Comparison of ENCODE assay signal across 1 cellular context in genomic region chr3:66414846-66415245, GRCh38.
TF ChIP-seq lines count a peak whose summit lies in the region.

No MANE protein-coding gene starts in this region.

TF ChIP-seq in IMR-90, 13 proteins besides CTCF, POLR2A, EP300 and RAD21:
- TF ChIP-seq RFX5 (IDR thresholded peaks at IDR 0.05; ENCODE audit: low read depth, low read length) (no peak), NFE2L2 (IDR thresholded peaks at IDR 0.05; ENCODE audit: low read depth, low read length) (no peak), BHLHE40 (IDR thresholded peaks at IDR 0.05; ENCODE audit: low read depth, low read length) (no peak), SMC3 (IDR thresholded peaks at IDR 0.05; ENCODE audit: low read depth, low read length) (no peak), CHD1 (IDR thresholded peaks at IDR 0.05; ENCODE audit: low read depth, low read length) (no peak), MXI1 (IDR thresholded peaks at IDR 0.05; ENCODE audit: borderline replicate concordance, low read depth, low read length) (no peak), FOS (IDR thresholded peaks at IDR 0.05; ENCODE audit: low read depth, low read length) (no peak), CEBPB (IDR thresholded peaks at IDR 0.05; ENCODE audit: low read depth, low read length) (no peak), MAFK (IDR thresholded peaks at IDR 0.05; ENCODE audit: low read depth, low read length) (no peak), ELK1 (IDR thresholded peaks at IDR 0.05; ENCODE audit: borderline replicate concordance, low read depth, low read length) (no peak), MAZ (IDR thresholded peaks at IDR 0.05; ENCODE audit: borderline replicate concordance, low read depth, low read length) (no peak), RCOR1 (IDR thresholded peaks at IDR 0.05; ENCODE audit: insufficient replicate concordance, low read length) (no peak)
- TF ChIP-seq, protein P1, sequence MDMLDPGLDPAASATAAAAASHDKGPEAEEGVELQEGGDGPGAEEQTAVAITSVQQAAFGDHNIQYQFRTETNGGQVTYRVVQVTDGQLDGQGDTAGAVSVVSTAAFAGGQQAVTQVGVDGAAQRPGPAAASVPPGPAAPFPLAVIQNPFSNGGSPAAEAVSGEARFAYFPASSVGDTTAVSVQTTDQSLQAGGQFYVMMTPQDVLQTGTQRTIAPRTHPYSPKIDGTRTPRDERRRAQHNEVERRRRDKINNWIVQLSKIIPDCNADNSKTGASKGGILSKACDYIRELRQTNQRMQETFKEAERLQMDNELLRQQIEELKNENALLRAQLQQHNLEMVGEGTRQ (IDR thresholded peaks at IDR 0.05; ENCODE audit: low read depth, low read length), result no peak
TF ChIP-seq in IMR-90: peak in this region for 0.
